In the genomic region with DNA sequence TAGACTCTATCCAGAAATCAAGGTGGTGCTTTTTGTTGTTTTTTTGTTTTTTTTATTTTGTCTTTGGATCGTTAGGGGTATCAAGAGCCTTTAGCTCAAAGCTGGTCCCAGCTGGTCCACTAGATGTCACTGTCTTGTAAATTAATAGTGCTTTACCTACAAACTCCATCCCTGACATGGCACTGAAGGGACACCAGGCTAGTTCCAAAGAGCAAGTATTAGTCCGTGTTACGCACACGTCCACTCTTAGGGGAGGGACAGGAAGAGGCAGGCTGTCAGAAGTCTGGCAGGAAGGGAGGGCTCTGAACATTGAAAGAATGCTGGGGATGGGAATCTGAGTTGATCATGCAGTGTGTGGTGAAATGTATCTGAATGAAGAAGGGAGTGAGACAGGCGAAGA, we compare ENCODE assay signal across 8 cellular contexts.
DNase-seq lines count a peak whose midpoint lies in the region; ATAC-seq and TF ChIP-seq lines count a peak whose summit lies in the region.

No MANE protein-coding gene starts in this region.

- H3K36me3 ChIP-seq in DOHH2 (ENCODE audit: control insufficient read depth, low read length) = no peaks in the 10 kb centered on the region

- no peaks in the 10 kb centered on the region for H3K9me2 ChIP-seq in DOHH2 (replicated peaks; ENCODE audit: control insufficient read depth, low read length)

- no peak overlapping the region for H3K4me2 ChIP-seq in DOHH2 (ENCODE audit: low read length)

- DNase-seq in NCI-H526 treated with DMSO at 0.1 percent for 48 hours (lab: John Stamatoyannopoulos, UW) (peak; percentile 13), chondrocyte (ENCODE audit: low spot score) (no peak), nephron progenitor cell (peak; percentile 16), hippocampal formation (lab: John Stamatoyannopoulos, UW) (no peak)
- no peak for DNase-seq in natural killer cell treated with Interleukin-12 subunit alpha and Interleukin-12 subunit beta and Interleukin-15 and Interleukin-18, amount 100 ng/mL, for 72 hours (ENCODE audit: low spot score)

- H3K9me3 ChIP-seq in DOHH2 (ENCODE audit: control insufficient read depth, insufficient read depth, low read length) = no peaks in the 10 kb centered on the region

- H3K27ac Mint-ChIP-seq in chondrocyte (ENCODE audit: unreplicated experiment) (no peak overlapping the region), nephron progenitor cell (no peak overlapping the region)
- H3K27ac Mint-ChIP-seq in natural killer cell treated with Interleukin-12 subunit alpha and Interleukin-12 subunit beta and Interleukin-15 and Interleukin-18, amount 100 ng/mL, for 72 hours = no peak overlapping the region

- TF ChIP-seq CTCF in DOHH2 (IDR thresholded peaks at IDR 0.05; ENCODE audit: low read depth, low read length, poor library complexity, severe bottlenecking) = peak; percentile 67
- peak; percentile 84 for TF ChIP-seq CTCF in chondrocyte (IDR thresholded peaks at IDR 0.05)
- TF ChIP-seq CTCF in nephron progenitor cell (IDR thresholded peaks at IDR 0.05) = peak; percentile 39

- H3F3A ChIP-seq in DOHH2 (ENCODE audit: control insufficient read depth, insufficient read depth) = no peaks in the 10 kb centered on the region

- no peaks in the 10 kb centered on the region for H3K79me2 ChIP-seq in DOHH2 (ENCODE audit: control insufficient read depth, low read length)

- no peaks in the 10 kb centered on the region for H4K20me1 ChIP-seq in DOHH2 (ENCODE audit: control insufficient read depth, insufficient read depth, low read depth, low read length)

- H3K4me3 ChIP-seq in DOHH2 (ENCODE audit: low read length) = no peak overlapping the region

- no peak overlapping the region for H3K27ac ChIP-seq in DOHH2 (ENCODE audit: low read depth, low read length)

- H3K27me3 Mint-ChIP-seq in chondrocyte (ENCODE audit: low read depth) (no peaks in the 10 kb centered on the region), nephron progenitor cell (ENCODE audit: low read depth, poor library complexity) (peaks cover 3% of the 10 kb centered on the region)
- H3K27me3 Mint-ChIP-seq in natural killer cell treated with Interleukin-12 subunit alpha and Interleukin-12 subunit beta and Interleukin-15 and Interleukin-18, amount 100 ng/mL, for 72 hours = peaks cover 5 to 9% of the 10 kb centered on the region in 2 donors

- H3K4me3 Mint-ChIP-seq in chondrocyte (ENCODE audit: unreplicated experiment) (no peak overlapping the region), nephron progenitor cell (no peak overlapping the region)
- no peak overlapping the region for H3K4me3 Mint-ChIP-seq in natural killer cell treated with Interleukin-12 subunit alpha and Interleukin-12 subunit beta and Interleukin-15 and Interleukin-18, amount 100 ng/mL, for 72 hours

- H3K36me3 Mint-ChIP-seq in chondrocyte (ENCODE audit: low read depth) = no peaks in the 10 kb centered on the region
- H3K36me3 Mint-ChIP-seq in nephron progenitor cell (ENCODE audit: low read depth) = no peaks in the 10 kb centered on the region
- H3K36me3 Mint-ChIP-seq in natural killer cell treated with Interleukin-12 subunit alpha and Interleukin-12 subunit beta and Interleukin-15 and Interleukin-18, amount 100 ng/mL, for 72 hours = no peaks in the 10 kb centered on the region

- peaks cover 8% of the 10 kb centered on the region for H3K27me3 ChIP-seq in DOHH2 (ENCODE audit: control insufficient read depth, low read length)

- no peaks in the 10 kb centered on the region for H3K9me3 Mint-ChIP-seq in chondrocyte (ENCODE audit: low read depth)
- H3K9me3 Mint-ChIP-seq in nephron progenitor cell = no peaks in the 10 kb centered on the region
- no peaks in the 10 kb centered on the region for H3K9me3 Mint-ChIP-seq in natural killer cell treated with Interleukin-12 subunit alpha and Interleukin-12 subunit beta and Interleukin-15 and Interleukin-18, amount 100 ng/mL, for 72 hours

- ATAC-seq in GM19324 (IDR thresholded peaks at IDR 0.05; ENCODE audit: low FRiP score, unreplicated experiment) (peak; percentile 63), HG03342 (IDR thresholded peaks at IDR 0.05; ENCODE audit: unreplicated experiment) (peak; percentile 88)
- ATAC-seq in natural killer cell treated with Interleukin-12 subunit alpha and Interleukin-12 subunit beta and Interleukin-15 and Interleukin-18, amount 100 ng/mL, for 72 hours = no peak

- peaks cover 17% of the 10 kb centered on the region for H3K4me1 Mint-ChIP-seq in chondrocyte (ENCODE audit: low read depth)
- peaks cover 11% of the 10 kb centered on the region for H3K4me1 Mint-ChIP-seq in nephron progenitor cell
- H3K4me1 Mint-ChIP-seq in natural killer cell treated with Interleukin-12 subunit alpha and Interleukin-12 subunit beta and Interleukin-15 and Interleukin-18, amount 100 ng/mL, for 72 hours (ENCODE audit: low read depth in 2 of 2) = peaks cover 0 to 2% of the 10 kb centered on the region in 2 donors

- H3K4me1 ChIP-seq in DOHH2 (ENCODE audit: control insufficient read depth, low read length) = no peaks in the 10 kb centered on the region

Comparison
In these comparisons a context has a peak if more than half of its experiments do, and no peak if none do; other contexts are left out.
1. ATAC-seq: peak in GM19324 (single experiment) and HG03342 (single experiment); none in natural killer cell treated with Interleukin-12 subunit alpha and Interleukin-12 subunit beta and Interleukin-15 and Interleukin-18, amount 100 ng/mL, for 72 hours (0 of 2).
2. DNase-seq: peak in NCI-H526 treated with DMSO at 0.1 percent for 48 hours (single experiment) and nephron progenitor cell (single experiment); none in chondrocyte (single experiment), hippocampal formation (0 of 2) and natural killer cell treated with Interleukin-12 subunit alpha and Interleukin-12 subunit beta and Interleukin-15 and Interleukin-18, amount 100 ng/mL, for 72 hours (single experiment).
3. Peak in every context shown above with its lines, with median percentiles within 50 percentile points of each other: CTCF ChIP-seq.